Comparison of ENCODE assay signal across 14 cellular contexts in genomic region chr9:108040783-108041182, GRCh38.
DNase-seq lines count a peak whose midpoint lies in the region; TF ChIP-seq lines count a peak whose summit lies in the region.
"Had no signal": no experiment of that assay in that cellular context is flagged by ENCODE, and none has a peak within 500 bp of the region (broad histone marks: within the 10 kb centered on the region; RNA-seq: fewer than 3 reads in every experiment).

No MANE protein-coding gene starts in this region.

- no peak overlapping the region for H2AK5ac ChIP-seq in neuronal stem cell (ENCODE audit: low read depth, low read length)

- CTCF ChIA-PET in mammary epithelial cell (lab: Charles Lee; ENCODE audit: low non-redundant PET): interaction anchor here (0.6 kb wide), 2 partner anchors 42 to 296 kb away, joined by 5 to 8 read pairs; no protein-coding TSS in a partner anchor

- H4K91ac ChIP-seq in neuronal stem cell (ENCODE audit: low read depth, low read length, poor library complexity): no peak overlapping the region

- intact Hi-C loops in mammary epithelial cell (cut with micrococcal nuclease): loop anchor here (10.0 kb wide), 2 partner anchors 406 to 434 kb away; no protein-coding TSS in a partner anchor
- intact Hi-C loops in tibial artery (cut with DNase I; ENCODE audit: low total_unique reads): no loop called here

- H3K36me3 ChIP-seq in mammary epithelial cell (ENCODE audit: insufficient read depth, low read length): no peaks in the 10 kb centered on the region
- no peaks in the 10 kb centered on the region for H3K36me3 ChIP-seq in neuronal stem cell (replicated peaks in 1 of 2; ENCODE audit: control insufficient read depth in 2 of 2, insufficient read depth in 2 of 2, low read length in 2 of 2)
- no peaks in the 10 kb centered on the region for H3K36me3 ChIP-seq in tibial artery
- H3K36me3 ChIP-seq: cardiac muscle cell, neutrophil had no signal

- no peak overlapping the region for H3K4me3 ChIP-seq in mammary epithelial cell (replicated peaks in 1 of 3; ENCODE audit: insufficient read depth in 1 of 3, low read depth in 2 of 3, low read length in 3 of 3)
- H3K4me3 ChIP-seq in neuronal stem cell (ENCODE audit: low read length in 2 of 2): no peak overlapping the region
- no peak overlapping the region for H3K4me3 ChIP-seq in tibial artery
- H3K4me3 ChIP-seq: cardiac muscle cell had no signal

- dilution Hi-C loops in mammary epithelial cell (cut with HindIII; ENCODE audit: low sequenced_read_pairs): no loop called here

- no peak overlapping the region for H3K14ac ChIP-seq in neuronal stem cell (ENCODE audit: low read length)

- peak overlapping the region; percentile 98 for H3K27ac ChIP-seq in mammary epithelial cell (ENCODE audit: insufficient read depth, low read depth, low read length)
- H3K27ac ChIP-seq in neuronal stem cell (replicated peaks; ENCODE audit: low read length): no peak overlapping the region
- H3K27ac ChIP-seq in tibial artery: no peak overlapping the region
- H3K27ac ChIP-seq: cardiac muscle cell, neutrophil had no signal

- H3K9ac ChIP-seq in mammary epithelial cell (ENCODE audit: insufficient read depth, low read length) (peak overlapping the region; percentile 86), neuronal stem cell (ENCODE audit: low read depth, low read length, poor library complexity) (no peak overlapping the region)

- H3K79me2 ChIP-seq in mammary epithelial cell (ENCODE audit: insufficient read depth, low read length): no peaks in the 10 kb centered on the region

- no peak overlapping the region for H2BK15ac ChIP-seq in neuronal stem cell (ENCODE audit: low read length)

- H2AFZ ChIP-seq in mammary epithelial cell (ENCODE audit: low read depth, low read length) (peak overlapping the region; percentile 31), neuronal stem cell (ENCODE audit: low read length) (no peak overlapping the region)

- WGBS in mammary epithelial cell (ENCODE audit: low coverage, missing lambda C conversion rate): 0% methylated on average over 1 of the region's 1 CpG
- no CpG with 5 or more reads among the region's 1 CpG for WGBS in neuronal stem cell (ENCODE audit: extremely low coverage in 2 of 2, insufficient read length in 2 of 2, insufficient replicate concordance in 1 of 2), 2 donors

- in situ Hi-C loops in mammary epithelial cell (cut with MboI; ENCODE audit: low sequenced_read_pairs in 2 of 2): loop anchor here in 1 of 2 donors (25.0 kb wide), 1 partner anchor 553 kb away; the partner anchor contains the start of gene KLF4

- peaks cover 21% of the 10 kb centered on the region for H3K9me3 ChIP-seq in mammary epithelial cell (replicated peaks; ENCODE audit: insufficient read depth, low read length)
- H3K9me3 ChIP-seq in neuronal stem cell (replicated peaks in 1 of 2; ENCODE audit: control insufficient read depth in 2 of 2, insufficient read depth in 1 of 2, low read depth in 1 of 2, low read length in 2 of 2): peaks cover 0 to 2% of the 10 kb centered on the region in 2 donors
- peaks cover 0 to 13% (median 0%) of the 10 kb centered on the region in 3 donors for H3K9me3 ChIP-seq in tibial artery
- H3K9me3 ChIP-seq: neutrophil had no signal

- no TSS peak for BruUV-seq in mammary epithelial cell (replicated peaks; lab: Mats Ljungman, UMichigan)

- no peak overlapping the region for H3K23ac ChIP-seq in neuronal stem cell (ENCODE audit: low read depth, low read length, poor library complexity)

- H4K8ac ChIP-seq in neuronal stem cell (ENCODE audit: low read depth, low read length): no peak overlapping the region

- H3K4me2 ChIP-seq in mammary epithelial cell (ENCODE audit: insufficient read depth, low read depth, low read length) (peak overlapping the region; percentile 42), neuronal stem cell (ENCODE audit: insufficient read depth, low read length, poor library complexity, severe bottlenecking) (no peak overlapping the region)

- H3K79me1 ChIP-seq in neuronal stem cell (ENCODE audit: low read depth, low read length): no peaks in the 10 kb centered on the region

- no peak overlapping the region for H3K18ac ChIP-seq in neuronal stem cell (ENCODE audit: low read length)

- H3K4ac ChIP-seq in neuronal stem cell (ENCODE audit: low read length): no peak overlapping the region

- H3K27me3 ChIP-seq in mammary epithelial cell (ENCODE audit: insufficient read depth, low read length) (no peaks in the 10 kb centered on the region), neuronal stem cell (ENCODE audit: control insufficient read depth in 3 of 3, insufficient read depth in 3 of 3, low read depth in 1 of 3, low read length in 3 of 3) (no peaks in the 10 kb centered on the region), tibial artery (no peaks in the 10 kb centered on the region)
- H3K27me3 ChIP-seq: cardiac muscle cell, neutrophil had no signal

- H2BK120ac ChIP-seq in neuronal stem cell (ENCODE audit: low read depth, low read length): no peak overlapping the region

- H2BK12ac ChIP-seq in neuronal stem cell (ENCODE audit: low read length): no peak overlapping the region

- H3K4me1 ChIP-seq in mammary epithelial cell (ENCODE audit: insufficient read depth, low read length): peaks cover 38% of the 10 kb centered on the region
- no peaks in the 10 kb centered on the region for H3K4me1 ChIP-seq in neuronal stem cell (ENCODE audit: control insufficient read depth in 2 of 2, insufficient read depth in 1 of 2, low read depth in 1 of 2, low read length in 2 of 2)
- peaks cover 0 to 3% (median 0%) of the 10 kb centered on the region in 4 donors for H3K4me1 ChIP-seq in tibial artery

- H4K20me1 ChIP-seq in mammary epithelial cell (ENCODE audit: insufficient read depth, low read length): no peaks in the 10 kb centered on the region

- no peak for TF ChIP-seq CTCF in mammary epithelial cell (conservative IDR thresholded peaks at IDR 0.05 in 1 of 2, IDR thresholded peaks at IDR 0.05 in 1 of 2; ENCODE audit: extremely low read depth in 1 of 2, insufficient read depth in 1 of 2, low read depth in 1 of 2, low read length in 2 of 2)
- TF ChIP-seq CTCF in tibial artery (IDR thresholded peaks at IDR 0.05): no peak

- H2BK5ac ChIP-seq in neuronal stem cell (ENCODE audit: low read length): no peak overlapping the region

- peak; percentile 49 for DNase-seq in AG08395 (ENCODE audit: low spot score)
- DNase-seq in NCI-H226: peak; percentile 41
- peak; percentile 98 for DNase-seq in mammary epithelial cell
- peak; percentile 91 for DNase-seq in kidney tubule cell (ENCODE audit: low spot score)
- no peak for DNase-seq in neuronal stem cell (ENCODE audit: low spot score)
- DNase-seq in NCI-H526 (lab: John Stamatoyannopoulos, UW): no peak
- DNase-seq in germinal center (ENCODE audit: low spot score): no peak
- no peak for DNase-seq in tibial artery
- DNase-seq: activated naive CD4-positive, alpha-beta T cell; endodermal cell; NCI-H2171 treated with DMSO at 0.1 percent for 48 hours; stimulated activated CD4-positive, alpha-beta T cell treated with anti-CD3 and anti-CD28 coated beads, Interleukin-12 subunit alpha, Interleukin-12 subunit beta, amount 100 ng/mL, for 4 hours had no signal

Comparison
In these comparisons a context has a peak if more than half of its experiments do, and no peak if none do; other contexts are left out.
1. DNase-seq: peak in AG08395 (single experiment), NCI-H226 (single experiment), mammary epithelial cell (single experiment) and kidney tubule cell (single experiment); none in neuronal stem cell (single experiment), NCI-H526 (0 of 2), germinal center (single experiment) and tibial artery (0 of 2).